8 cellular contexts compared by ENCODE assay signal in the genomic region with DNA sequence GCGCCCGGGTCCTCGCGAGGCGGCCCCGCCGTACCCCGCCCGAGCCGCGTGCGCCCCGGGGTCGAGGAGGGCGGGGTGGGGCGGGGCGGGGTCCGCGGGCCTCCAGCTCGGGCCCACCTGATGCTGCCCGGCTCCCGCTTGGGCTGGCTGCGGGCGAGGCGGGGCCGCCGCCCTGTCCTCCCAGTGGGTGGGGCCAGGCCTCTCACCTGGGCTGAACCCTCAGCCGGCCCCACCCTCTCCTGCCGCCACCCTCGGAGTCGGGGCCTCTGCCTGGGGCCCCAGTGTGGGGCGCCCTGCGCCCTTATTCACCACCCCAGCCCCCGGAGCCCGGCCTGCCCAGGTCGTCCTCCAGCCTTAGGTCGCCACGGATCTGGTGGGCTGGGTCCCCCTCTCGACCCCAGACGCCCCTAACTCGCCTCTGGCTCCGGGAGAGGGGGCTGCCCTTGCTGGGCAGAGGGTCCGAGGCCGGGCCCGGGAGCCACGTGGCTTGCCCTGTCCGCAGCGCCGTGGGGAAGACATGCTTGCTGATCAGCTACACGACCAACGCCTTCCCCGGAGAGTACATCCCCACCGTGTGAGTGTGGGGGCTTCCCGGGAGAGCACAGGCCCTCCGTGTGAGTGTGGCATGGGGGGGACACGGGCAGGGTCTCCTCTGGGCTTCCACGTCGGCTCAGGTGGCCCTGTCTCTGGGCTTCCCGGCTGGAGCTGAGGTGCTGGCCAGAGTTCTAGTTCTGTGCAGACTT. TPM values are rescaled to one million over a fixed set of nuclear protein-coding genes. Genes with fewer than 3 reads are reported as not detected.
DNase-seq lines count a peak whose midpoint lies in the region; ATAC-seq and TF ChIP-seq lines count a peak whose summit lies in the region.

No MANE protein-coding gene starts in this region.

- peaks cover 11% of the 10 kb centered on the region for H3K4me1 ChIP-seq in IMR-90 (ENCODE audit: control insufficient read depth, insufficient read depth, low read length)
- peaks cover 31 to 45% (median 39%) of the 10 kb centered on the region in 4 donors for H3K4me1 ChIP-seq in esophagus muscularis mucosa

- CTCF ChIA-PET in IMR-90 (lab: Yijun Ruan, JAX) (no interaction called here), activated B cell treated with CpG ODN at 0.5 μM for 24 hours (lab: Charles Lee) (interaction anchor here (2.3 kb wide), 1 partner anchor 74 kb away, joined by 9 read pairs; no protein-coding TSS in a partner anchor)

- no peak overlapping the region for H3K27ac Mint-ChIP-seq in activated B cell treated with CpG ODN at 0.5 μM for 24 hours

- no peak for TF ChIP-seq RAD21 in IMR-90 (IDR thresholded peaks at IDR 0.05; ENCODE audit: low read length)

- no peak overlapping the region for H3K14ac ChIP-seq in IMR-90 (replicated peaks; ENCODE audit: low read depth, low read length)

- intact Hi-C loops in IMR-90 (cut with micrococcal nuclease) (loop anchor here (1.0 to 10.0 kb wide), 2 partner anchors 66 to 293 kb away; a partner anchor contains a TSS), activated B cell treated with CpG ODN at 0.5 μM for 24 hours (cut with micrococcal nuclease) (loop anchor here (1.0 to 10.0 kb wide), 3 partner anchors 9 to 263 kb away; a partner anchor contains a TSS), esophagus muscularis mucosa (cut with DNase I) (loop anchor here (2.0 to 5.0 kb wide), 2 partner anchors 65 to 123 kb away; a partner anchor contains a TSS)

- H3K9me3 ChIP-seq in IMR-90 (ENCODE audit: control insufficient read depth, insufficient read depth, low read length) (no peaks in the 10 kb centered on the region), esophagus muscularis mucosa (no peaks in the 10 kb centered on the region)

- peak overlapping the region; percentile 76 for H3K4me2 ChIP-seq in IMR-90 (ENCODE audit: low read depth, low read length)

- no peak overlapping the region for H3K4ac ChIP-seq in IMR-90 (ENCODE audit: low read depth, low read length)

- no peaks in the 10 kb centered on the region for H3K9me3 Mint-ChIP-seq in activated B cell treated with CpG ODN at 0.5 μM for 24 hours

- H4K20me1 ChIP-seq in IMR-90 (ENCODE audit: insufficient read depth, low read length) = no peaks in the 10 kb centered on the region; the same call in 1 of the 2 replicates

- no peak overlapping the region for H2BK15ac ChIP-seq in IMR-90 (ENCODE audit: low read depth, low read length)

- H3K23ac ChIP-seq in IMR-90 (ENCODE audit: low read depth, low read length) = no peak overlapping the region

- dilution Hi-C loops in IMR-90 (cut with HindIII; ENCODE audit: low sequenced_read_pairs, unreplicated experiment) = no loop called here

- H2AFZ ChIP-seq in IMR-90 (replicated peaks; ENCODE audit: low read length, poor library complexity) = peak overlapping the region; percentile 81

- H2BK5ac ChIP-seq in IMR-90 (ENCODE audit: low read depth, low read length, poor library complexity, severe bottlenecking) = no peak overlapping the region

- WGBS in IMR-90 (ENCODE audit: extremely low coverage in 2 of 2, insufficient read length in 1 of 2), 2 experiments = 2% methylated on average over 25 of the region's 59 CpGs; no CpG with 5 or more reads in 1 of the 2 experiments
- WGBS in esophagus muscularis mucosa = no CpG with 5 or more reads among the region's 59 CpGs

- POLR2A ChIA-PET in IMR-90 (lab: Charles Lee; ENCODE audit: unreplicated experiment) (no interaction called here), activated B cell treated with CpG ODN at 0.5 μM for 24 hours (lab: Charles Lee) (interaction anchor here (0.6 kb wide), 1 partner anchor 66 kb away, joined by 3 read pairs; a partner anchor contains a TSS)

- H3K27ac ChIP-seq in IMR-90 (ENCODE audit: insufficient read depth, low read length) (no peak overlapping the region), esophagus muscularis mucosa (replicated peaks in 1 of 4) (no peak overlapping the region)

- ATAC-seq in IMR-90 (ENCODE audit: low read depth) (peak; percentile 7), activated B cell treated with CpG ODN at 0.5 μM for 24 hours (ENCODE audit: low read depth) (peak; percentile 27), GM18873 (IDR thresholded peaks at IDR 0.05; ENCODE audit: low FRiP score, unreplicated experiment) (no peak)

- no peak overlapping the region for H4K5ac ChIP-seq in IMR-90 (ENCODE audit: low read depth, low read length)

- H3K4me3 ChIP-seq in IMR-90 (ENCODE audit: insufficient read depth, low read depth, low read length) (peak overlapping the region; percentile 47), esophagus muscularis mucosa (peak overlapping the region; percentile 35 to 60 (median 55)), skeletal muscle cell (ENCODE audit: low read depth, low read length) (peak overlapping the region; percentile 74)

- peaks cover 2% of the 10 kb centered on the region for H3K27me3 Mint-ChIP-seq in activated B cell treated with CpG ODN at 0.5 μM for 24 hours

- no TSS peak for BruUV-seq in IMR-90 (replicated peaks; lab: Mats Ljungman, UMichigan)

- no peak overlapping the region for H4K91ac ChIP-seq in IMR-90 (ENCODE audit: insufficient read depth, low read depth, low read length)

- in situ Hi-C loops in IMR-90 (cut with MboI; ENCODE audit: low sequenced_read_pairs) = loop anchor here (5.0 kb wide), 1 partner anchor 125 kb away; no protein-coding TSS in a partner anchor

- H3K36me3 ChIP-seq in IMR-90 (ENCODE audit: control insufficient read depth, insufficient read depth, low read length) (peaks cover 2% of the 10 kb centered on the region), esophagus muscularis mucosa (peaks cover 0 to 31% (median 14%) of the 10 kb centered on the region in 4 donors)

- TF ChIP-seq CTCF in IMR-90 (conservative IDR thresholded peaks at IDR 0.05; ENCODE audit: low read depth, low read length) (no peak), activated B cell treated with CpG ODN at 0.5 μM for 24 hours (IDR thresholded peaks at IDR 0.05) (no peak), esophagus muscularis mucosa (IDR thresholded peaks at IDR 0.05) (no peak)

- TF ChIP-seq EP300 in esophagus muscularis mucosa (IDR thresholded peaks at IDR 0.05) = no peak

- no peak overlapping the region for H3K4me3 Mint-ChIP-seq in activated B cell treated with CpG ODN at 0.5 μM for 24 hours

- H3K18ac ChIP-seq in IMR-90 (ENCODE audit: low read depth, low read length) = no peak overlapping the region

- 0 out of 2 replicates have a peak overlapping the region, but pooled peaks have one; percentile 15 for H2AK5ac ChIP-seq in IMR-90 (ENCODE audit: low read depth, low read length)

- H2AK9ac ChIP-seq in IMR-90 (replicated peaks; ENCODE audit: low read depth, low read length, poor library complexity) = peak overlapping the region; percentile 79

- no peak overlapping the region for H3K9ac ChIP-seq in IMR-90 (ENCODE audit: low read depth, low read length)

- H3K4me1 Mint-ChIP-seq in activated B cell treated with CpG ODN at 0.5 μM for 24 hours = peaks cover 24% of the 10 kb centered on the region

- H3K56ac ChIP-seq in IMR-90 (ENCODE audit: extremely low read depth, insufficient read depth, low read length) = no peak overlapping the region

- peak; percentile 46 for DNase-seq in COR-L47 (lab: John Stamatoyannopoulos, UW)
- no peak for DNase-seq in IMR-90
- no peak for DNase-seq in activated B cell treated with CpG ODN at 0.5 μM for 24 hours
- no peak for DNase-seq in esophagus muscularis mucosa (ENCODE audit: extremely low spot score)
- DNase-seq in skeletal muscle cell (ENCODE audit: low read depth) = no peak
- no peak for DNase-seq in activated gamma-delta T cell (lab: John Stamatoyannopoulos, UW)
- no peak for DNase-seq in COLO829 (ENCODE audit: low spot score)

- TF ChIP-seq POLR2A in IMR-90 (IDR thresholded peaks at IDR 0.05; ENCODE audit: low read depth, low read length) (no peak), esophagus muscularis mucosa (IDR thresholded peaks at IDR 0.05; ENCODE audit: low read depth) (no peak)

- peaks cover 7% of the 10 kb centered on the region for H3K36me3 Mint-ChIP-seq in activated B cell treated with CpG ODN at 0.5 μM for 24 hours (ENCODE audit: low read depth)

- H2BK20ac ChIP-seq in IMR-90 (ENCODE audit: low read depth, low read length) = no peak overlapping the region

- H4K8ac ChIP-seq in IMR-90 (ENCODE audit: low read depth in 2 of 2, low read length in 2 of 2) = peak overlapping the region in 1 of 2 experiments; percentile 46; a peak in 2 of 4 replicates

- H3K27me3 ChIP-seq in IMR-90 (ENCODE audit: control insufficient read depth, insufficient read depth, low read length) (no peaks in the 10 kb centered on the region), esophagus muscularis mucosa (peaks cover 0 to 18% (median 6%) of the 10 kb centered on the region in 4 donors)

- H3K9me1 ChIP-seq in IMR-90 (ENCODE audit: insufficient read depth, low read length) = 0 out of 2 replicates have a peak, but pooled peaks cover 7% of the 10 kb centered on the region

- H2BK120ac ChIP-seq in IMR-90 (ENCODE audit: low read depth, low read length) = no peak overlapping the region

- peaks cover 7 to 12% of the 10 kb centered on the region in 2 experiments for H3K79me1 ChIP-seq in IMR-90 (ENCODE audit: low read depth in 1 of 2, low read length in 2 of 2)

RNA-seq across cellular contexts. Expression of a gene that starts 0.6 kb away (rescaled TPM):
- total RNA-seq in IMR-90 (2012; rRNA removed) = 5.7 and 7.2 TPM in 2 replicates
- 23.4 and 32.0 TPM in 2 replicates for polyA plus RNA-seq in IMR-90 (2012; rRNA removed)
- polyA plus RNA-seq in IMR-90 (2012; cell fraction: cytosol; rRNA removed) = 34.9 and 48.2 TPM in 2 replicates
- polyA plus RNA-seq in IMR-90 (2012; cell fraction: nucleus; rRNA removed; ENCODE audit: low replicate concordance) = 20.2 and 75.8 TPM in 2 replicates
- total RNA-seq in activated B cell treated with CpG ODN at 0.5 μM for 24 hours = 0.49 TPM in 1 of 2 replicates, not detected in the other
- total RNA-seq in esophagus muscularis mucosa = 1 to 10 TPM; 1.8 to 2.5 (median 2.2) TPM

RNA-seq across cellular contexts. Expression of a gene that starts 5.4 kb away (rescaled TPM):
- total RNA-seq in IMR-90 (2012; rRNA removed) (36.6 and 36.9 TPM in 2 replicates), activated B cell treated with CpG ODN at 0.5 μM for 24 hours (84.3 and 85.2 TPM in 2 replicates), esophagus muscularis mucosa (100 to 1,000 TPM in 2 of 4 donors, 10 to 100 TPM in 2; 78.6 to 135 (median 102) TPM)
- polyA plus RNA-seq in IMR-90 (2012; rRNA removed) = 129 and 139 TPM in 2 replicates
- polyA plus RNA-seq in IMR-90 (2012; cell fraction: cytosol; rRNA removed) = 135 and 154 TPM in 2 replicates
- 94.9 and 309 TPM in 2 replicates for polyA plus RNA-seq in IMR-90 (2012; cell fraction: nucleus; rRNA removed; ENCODE audit: low replicate concordance)

RNA-seq across cellular contexts. Expression of a gene that starts 9.0 kb away (rescaled TPM):
- total RNA-seq in IMR-90 (2012; rRNA removed) (7.2 and 7.8 TPM in 2 replicates), activated B cell treated with CpG ODN at 0.5 μM for 24 hours (10.6 and 10.8 TPM in 2 replicates), esophagus muscularis mucosa (10 to 100 TPM in 2 of 4 donors, 1 to 10 TPM in 2; 6.6 to 15.8 (median 11.5) TPM)
- 10.2 and 10.9 TPM in 2 replicates for polyA plus RNA-seq in IMR-90 (2012; rRNA removed)
- 6.8 and 8.0 TPM in 2 replicates for polyA plus RNA-seq in IMR-90 (2012; cell fraction: cytosol; rRNA removed)
- polyA plus RNA-seq in IMR-90 (2012; cell fraction: nucleus; rRNA removed; ENCODE audit: low replicate concordance) = 46.7 and 84.8 TPM in 2 replicates

RNA-seq across cellular contexts. Expression of a gene that starts 9.4 kb away (rescaled TPM):
- 44.8 and 45.3 TPM in 2 replicates for total RNA-seq in IMR-90 (2012; rRNA removed)
- polyA plus RNA-seq in IMR-90 (2012; rRNA removed) = 86.8 and 100 TPM in 2 replicates
- 102 and 133 TPM in 2 replicates for polyA plus RNA-seq in IMR-90 (2012; cell fraction: cytosol; rRNA removed)
- 82.2 and 166 TPM in 2 replicates for polyA plus RNA-seq in IMR-90 (2012; cell fraction: nucleus; rRNA removed; ENCODE audit: low replicate concordance)
- 37.4 and 41.7 TPM in 2 replicates for total RNA-seq in activated B cell treated with CpG ODN at 0.5 μM for 24 hours
- 100 to 1,000 TPM in 2 of 4 donors, 10 to 100 TPM in 2; 62.5 to 109 (median 95.5) TPM for total RNA-seq in esophagus muscularis mucosa

RNA-seq across cellular contexts. Expression of a gene that starts 19.6 kb away (rescaled TPM):
- total RNA-seq in IMR-90 (2012; rRNA removed) = 6.8 and 8.6 TPM in 2 replicates
- polyA plus RNA-seq in IMR-90 (2012; rRNA removed) = 47.3 and 51.1 TPM in 2 replicates
- 27.2 and 51.3 TPM in 2 replicates for polyA plus RNA-seq in IMR-90 (2012; cell fraction: cytosol; rRNA removed)
- 271 and 643 TPM in 2 replicates for polyA plus RNA-seq in IMR-90 (2012; cell fraction: nucleus; rRNA removed; ENCODE audit: low replicate concordance)
- 17.7 and 18.7 TPM in 2 replicates for total RNA-seq in activated B cell treated with CpG ODN at 0.5 μM for 24 hours
- 10 to 100 TPM; 32.4 to 54.8 (median 42.5) TPM for total RNA-seq in esophagus muscularis mucosa
